In the genomic region with DNA sequence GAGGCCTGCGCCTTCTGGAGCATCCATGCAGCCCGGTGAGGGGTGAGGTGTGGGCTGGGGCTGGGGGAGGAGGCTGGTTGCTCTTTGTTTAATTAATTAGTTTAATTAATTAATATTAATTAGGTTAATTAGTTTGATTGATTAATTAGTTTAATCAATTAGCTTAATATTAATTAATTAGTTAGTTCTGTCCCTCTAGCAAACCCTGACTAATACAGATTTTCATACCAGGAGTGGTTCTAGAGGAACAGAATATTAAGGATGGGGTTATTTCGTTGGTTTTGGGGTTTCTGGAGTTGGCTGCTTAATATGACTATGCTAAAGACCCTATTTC, we compare ENCODE assay signal across 1 cellular context.
TF ChIP-seq lines count a peak whose summit lies in the region.

No MANE protein-coding gene starts in this region.

TF ChIP-seq in K562, 482 proteins besides CTCF, POLR2A, EP300 and RAD21 (continued from another document):
- TF ChIP-seq, protein P1, sequence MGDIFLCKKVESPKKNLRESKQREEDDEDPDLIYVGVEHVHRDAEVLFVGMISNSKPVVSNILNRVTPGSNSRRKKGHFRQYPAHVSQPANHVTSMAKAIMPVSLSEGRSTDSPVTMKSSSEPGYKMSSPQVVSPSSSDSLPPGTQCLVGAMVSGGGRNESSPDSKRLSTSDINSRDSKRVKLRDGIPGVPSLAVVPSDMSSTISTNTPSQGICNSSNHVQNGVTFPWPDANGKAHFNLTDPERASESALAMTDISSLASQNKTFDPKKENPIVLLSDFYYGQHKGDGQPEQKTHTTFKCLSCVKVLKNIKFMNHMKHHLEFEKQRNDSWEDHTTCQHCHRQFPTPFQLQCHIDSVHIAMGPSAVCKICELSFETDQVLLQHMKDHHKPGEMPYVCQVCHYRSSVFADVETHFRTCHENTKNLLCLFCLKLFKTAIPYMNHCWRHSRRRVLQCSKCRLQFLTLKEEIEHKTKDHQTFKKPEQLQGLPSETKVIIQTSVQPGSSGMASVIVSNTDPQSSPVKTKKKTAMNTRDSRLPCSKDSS (IDR thresholded peaks at IDR 0.05; ENCODE audit: low read depth, partially characterized antibody), result no peak
